Comparison of ENCODE assay signal across 8 cellular contexts in the genomic region with DNA sequence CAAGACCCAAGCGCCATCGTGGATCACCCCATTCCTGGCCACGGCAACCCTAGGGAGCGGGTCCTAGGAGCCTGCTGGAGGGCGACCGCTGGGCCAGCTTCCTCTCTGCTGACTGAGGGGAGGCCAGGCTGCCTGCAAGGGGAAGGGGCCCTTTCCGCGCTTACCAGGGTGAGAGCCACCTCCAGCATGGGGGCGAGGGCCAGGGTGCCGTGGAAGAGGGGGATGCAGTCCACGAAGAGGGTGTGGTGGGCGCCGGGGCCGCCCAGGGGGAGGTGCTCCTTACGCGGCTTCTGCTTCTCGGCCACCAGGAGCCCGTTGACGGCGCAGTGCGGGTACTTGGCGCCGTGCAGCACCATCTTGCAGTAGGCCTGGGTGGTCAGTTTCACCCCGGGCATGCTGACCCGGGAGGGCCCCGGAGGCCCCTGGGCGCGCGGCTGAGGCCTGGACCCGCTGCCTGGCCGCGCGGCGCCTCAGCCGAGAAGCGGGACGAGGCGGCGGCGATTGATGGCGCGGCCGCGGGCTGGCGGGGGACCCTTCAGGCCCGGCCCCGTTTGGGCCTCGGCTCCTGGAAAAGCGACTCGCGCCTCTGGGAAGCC. TPM values are rescaled to one million over a fixed set of nuclear protein-coding genes. Genes with fewer than 3 reads are reported as not detected.
DNase-seq lines count a peak whose midpoint lies in the region; ATAC-seq, FAIRE-seq and TF ChIP-seq lines count a peak whose summit lies in the region.

No MANE protein-coding gene starts in this region.

- H3K4me3 ChIP-seq in WI38 (ENCODE audit: low read depth, low read length) (peak overlapping the region; percentile 93), epithelial cell of esophagus (ENCODE audit: low read length) (peak overlapping the region; percentile 79), uterus (peak overlapping the region; percentile 84 to 89)

- no peak for FAIRE-seq in D721Med (lab: Jason Lieb, UNC)

- TF ChIP-seq POLR2A in uterus (IDR thresholded peaks at IDR 0.05) = no peak

- CTCF ChIA-PET in CD4-positive, alpha-beta T cell (lab: Charles Lee) = no interaction called here

- peaks cover 80% of the 10 kb centered on the region for H3K4me1 Mint-ChIP-seq in CD4-positive, alpha-beta T cell (ENCODE audit: low read depth)

- ATAC-seq in CD4-positive, alpha-beta T cell (ENCODE audit: poor library complexity) = peak; percentile 22
- ATAC-seq in GM19395 (IDR thresholded peaks at IDR 0.05; ENCODE audit: unreplicated experiment) = peak; percentile 11
- peak; percentile 23 for ATAC-seq in HG03520 (IDR thresholded peaks at IDR 0.05; ENCODE audit: unreplicated experiment)

- peaks cover 89% of the 10 kb centered on the region for H3K36me3 Mint-ChIP-seq in CD4-positive, alpha-beta T cell (ENCODE audit: low read depth)

- H3K9me3 Mint-ChIP-seq in CD4-positive, alpha-beta T cell = no peaks in the 10 kb centered on the region

- H3K4me1 ChIP-seq in uterus = peaks cover 5 to 17% of the 10 kb centered on the region in 2 donors

- H3K4me3 Mint-ChIP-seq in CD4-positive, alpha-beta T cell = peak overlapping the region; percentile 97

- H3K27me3 ChIP-seq in CD4-positive, alpha-beta T cell (ENCODE audit: control insufficient read depth, insufficient read depth, low read length) = no peaks in the 10 kb centered on the region
- H3K27me3 ChIP-seq in uterus = no peaks in the 10 kb centered on the region

- intact Hi-C loops in CD4-positive, alpha-beta T cell (cut with DNase I, micrococcal nuclease) = loop anchor here in 1 of 2 experiments (10.0 kb wide), 2 partner anchors 756 to 784 kb away; a partner anchor contains a TSS
- intact Hi-C loops in uterus (cut with DNase I; ENCODE audit: low total_unique reads) = no loop called here

- no peaks in the 10 kb centered on the region for H3K9me3 ChIP-seq in CD4-positive, alpha-beta T cell (ENCODE audit: control insufficient read depth, low read length)
- no peaks in the 10 kb centered on the region for H3K9me3 ChIP-seq in uterus

- TF ChIP-seq CTCF in CD4-positive, alpha-beta T cell (IDR thresholded peaks at IDR 0.05) = no peak
- TF ChIP-seq CTCF in WI38 (IDR thresholded peaks at IDR 0.05; ENCODE audit: low read depth, low read length) (no peak), epithelial cell of esophagus (IDR thresholded peaks at IDR 0.05; ENCODE audit: insufficient read depth, low read depth, low read length, missing control alignments) (peak; percentile 1), uterus (IDR thresholded peaks at IDR 0.05) (no peak), D721Med (IDR thresholded peaks at IDR 0.05; ENCODE audit: insufficient read depth, missing control alignments) (no peak)

- H3K27ac Mint-ChIP-seq in CD4-positive, alpha-beta T cell = peak overlapping the region; percentile 99

- H3K27me3 Mint-ChIP-seq in CD4-positive, alpha-beta T cell = no peaks in the 10 kb centered on the region

- DNase-seq in CD4-positive, alpha-beta T cell = peak in 5 of 10 experiments; percentile 9 to 31 (median 14)
- DNase-seq in epithelial cell of esophagus (ENCODE audit: low read depth) (peak; percentile 32), myocyte (ENCODE audit: low read depth) (peak; percentile 15), uterus (no peak), D721Med (ENCODE audit: insufficient read length, low spot score) (no peak)

- H3K36me3 ChIP-seq in uterus = no peaks in the 10 kb centered on the region

- peak overlapping the region; percentile 95 for H3K27ac ChIP-seq in CD4-positive, alpha-beta T cell (ENCODE audit: low read depth, low read length)
- H3K27ac ChIP-seq in uterus = peak overlapping the region; percentile 81 to 82

- POLR2A ChIA-PET in CD4-positive, alpha-beta T cell (lab: Charles Lee) = no interaction called here

RNA-seq across cellular contexts. Expression of a gene that starts 0.3 kb away (rescaled TPM):
- 10 to 100 TPM; 38.9 to 41.7 TPM for total RNA-seq in CD4-positive, alpha-beta T cell
- total RNA-seq in myocyte (40.3 and 41.6 TPM in 2 replicates), uterus (10 to 100 TPM; 11.8 to 26.6 (median 16.7) TPM)
- polyA plus RNA-seq in myocyte (2012) = 30.9 TPM

RNA-seq across cellular contexts. Expression of a gene that starts 0.5 kb away (rescaled TPM):
- total RNA-seq in CD4-positive, alpha-beta T cell = 100 to 1,000 TPM; 749 to 750 TPM
- 345 and 400 TPM in 2 replicates for total RNA-seq in myocyte
- 724 TPM for polyA plus RNA-seq in myocyte (2012)
- 100 to 1,000 TPM; 199 to 836 (median 287) TPM for total RNA-seq in uterus

RNA-seq across cellular contexts. Expression of a gene that starts 48.1 kb away (rescaled TPM):
- 1 to 10 TPM; 2.1 to 2.9 TPM for total RNA-seq in CD4-positive, alpha-beta T cell
- total RNA-seq in myocyte (0.16 TPM in 1 of 2 replicates, not detected in the other), uterus (1 to 10 TPM in 2 of 4 donors, not detected in 2; 2.5 to 6.4 TPM)
- polyA plus RNA-seq in myocyte (2012) = 0.19 TPM

Comparison
In these comparisons a context has a peak if more than half of its experiments do, and no peak if none do; other contexts are left out.
1. DNase-seq: peak in epithelial cell of esophagus (single experiment) and myocyte (single experiment); none in uterus (0 of 2) and D721Med (single experiment).
2. Peak in every context shown above with its lines, with median percentiles within 50 percentile points of each other: ATAC-seq and H3K4me3 ChIP-seq.